16 cellular contexts compared by ENCODE assay signal in the genomic region with DNA sequence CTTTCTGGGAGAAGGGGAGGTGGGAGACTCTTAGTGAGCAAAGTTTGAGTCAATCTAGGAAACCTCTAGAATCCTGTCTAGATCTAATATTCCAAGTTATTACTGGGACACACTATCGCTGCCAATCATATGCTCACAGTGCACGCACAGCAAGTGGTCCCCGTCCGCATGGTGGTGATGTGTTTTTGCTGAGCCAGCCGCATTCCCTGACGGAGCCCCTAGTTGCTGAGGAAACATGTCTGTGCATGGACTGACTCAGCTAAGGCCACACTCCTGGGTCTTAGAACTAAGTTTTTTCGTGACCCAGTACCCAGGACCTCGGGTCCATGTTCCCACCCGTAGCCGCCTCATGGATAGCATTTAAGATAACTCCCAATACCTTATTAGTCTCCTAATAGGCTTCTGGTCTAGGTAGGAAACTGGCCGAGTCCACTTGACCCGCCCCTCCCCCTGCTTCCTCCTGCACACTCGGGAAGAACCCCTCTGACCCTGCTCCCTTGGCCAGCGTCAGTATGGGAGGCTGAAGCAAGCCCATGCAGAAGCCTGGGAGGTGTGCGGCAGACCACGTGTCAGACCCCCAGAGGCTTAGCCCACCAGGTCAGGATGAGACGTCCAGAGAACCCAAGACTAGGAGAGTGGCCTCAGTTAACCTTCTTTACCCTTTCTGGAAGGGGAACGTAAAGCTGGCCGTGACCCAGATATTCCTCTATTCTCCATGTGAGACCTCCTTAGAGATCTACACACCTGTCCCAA.
DNase-seq lines count a peak whose midpoint lies in the region; ATAC-seq and TF ChIP-seq lines count a peak whose summit lies in the region.
"Had no signal": no experiment of that assay in that cellular context is flagged by ENCODE, and none has a peak within 500 bp of the region (broad histone marks: within the 10 kb centered on the region; RNA-seq: fewer than 3 reads in every experiment).

No MANE protein-coding gene starts in this region.

- 93% methylated on average over 12 to 19 of the region's 19 CpGs for WGBS in body of pancreas, 2 donors

- no peak overlapping the region for H2AFZ ChIP-seq in DND-41 (ENCODE audit: low read depth, low read length)

- H3K4me3 ChIP-seq in DND-41 (ENCODE audit: low read depth in 1 of 2, low read length in 2 of 2) (no peak overlapping the region), body of pancreas (no peak overlapping the region)
- H3K4me3 ChIP-seq: BLaER1 treated with 17β-estradiol and CSF1 and Interleukin-3, amounts not matched to agents 10 nM and 100 nM; HAP-1 had no signal

- TF ChIP-seq CTCF in DND-41 (IDR thresholded peaks at IDR 0.05; ENCODE audit: borderline replicate concordance, extremely low read depth, low read length, poor library complexity, severe bottlenecking) (no peak), body of pancreas (IDR thresholded peaks at IDR 0.05) (no peak)

- ATAC-seq in DND-41 (ENCODE audit: insufficient read depth, low read depth), result no peak
- no peak for ATAC-seq in activated T-helper 17 cell treated with anti-CD3 and anti-CD28 coated beads, Interleukin-2, amount 50 U/mL, for 72 hours (replicated peaks)
- peak; percentile 32 for ATAC-seq in esophagus mucosa
- no peak for ATAC-seq in stimulated activated effector memory CD8-positive, alpha-beta T cell treated with anti-CD3 and anti-CD28 coated beads, Interleukin-12 subunit alpha, Interleukin-12 subunit beta, amount 100 ng/mL, for 72 hours
- no peak for ATAC-seq in body of pancreas

- intact Hi-C loops in body of pancreas (cut with DNase I), result no loop called here

- peak overlapping the region; percentile 65 for H3K27ac Mint-ChIP-seq in activated T-helper 17 cell treated with anti-CD3 and anti-CD28 coated beads, Interleukin-2, amount 50 U/mL, for 72 hours
- peak overlapping the region; percentile 32 for H3K27ac Mint-ChIP-seq in stimulated activated effector memory CD8-positive, alpha-beta T cell treated with anti-CD3 and anti-CD28 coated beads, Interleukin-12 subunit alpha, Interleukin-12 subunit beta, amount 100 ng/mL, for 72 hours
- H3K27ac Mint-ChIP-seq: B cell; CD8-positive, alpha-beta memory T cell had no signal

- H3K27ac ChIP-seq in DND-41 (ENCODE audit: low read length) (peak overlapping the region; percentile 9; the same call in 1 of the 2 replicates), body of pancreas (no peak overlapping the region)
- H3K27ac ChIP-seq: HL-60 had no signal

- H4K20me1 ChIP-seq in DND-41 (ENCODE audit: insufficient read depth, low read length), result no peaks in the 10 kb centered on the region
- H4K20me1 ChIP-seq: BLaER1 treated with 17β-estradiol and CSF1 and Interleukin-3, amounts not matched to agents 10 nM and 100 nM had no signal

- H3K36me3 Mint-ChIP-seq in activated T-helper 17 cell treated with anti-CD3 and anti-CD28 coated beads, Interleukin-2, amount 50 U/mL, for 72 hours (ENCODE audit: low read depth), result peaks cover 91% of the 10 kb centered on the region
- H3K36me3 Mint-ChIP-seq in stimulated activated effector memory CD8-positive, alpha-beta T cell treated with anti-CD3 and anti-CD28 coated beads, Interleukin-12 subunit alpha, Interleukin-12 subunit beta, amount 100 ng/mL, for 72 hours, result peaks cover 84% of the 10 kb centered on the region

- peaks cover 26% of the 10 kb centered on the region for H3K79me2 ChIP-seq in DND-41 (ENCODE audit: insufficient read depth, low read length)

- peaks cover 13% of the 10 kb centered on the region for H3K4me1 Mint-ChIP-seq in activated T-helper 17 cell treated with anti-CD3 and anti-CD28 coated beads, Interleukin-2, amount 50 U/mL, for 72 hours
- H3K4me1 Mint-ChIP-seq in stimulated activated effector memory CD8-positive, alpha-beta T cell treated with anti-CD3 and anti-CD28 coated beads, Interleukin-12 subunit alpha, Interleukin-12 subunit beta, amount 100 ng/mL, for 72 hours, result peaks cover 12% of the 10 kb centered on the region

- peaks cover 21% of the 10 kb centered on the region for H3K4me1 ChIP-seq in DND-41 (ENCODE audit: insufficient read depth, low read length)
- no peaks in the 10 kb centered on the region for H3K4me1 ChIP-seq in body of pancreas
- H3K4me1 ChIP-seq: HAP-1 had no signal

- no peak for TF ChIP-seq POLR2A in body of pancreas (IDR thresholded peaks at IDR 0.05)

- DNase-seq in DND-41, result no peak
- DNase-seq in stimulated activated effector memory CD8-positive, alpha-beta T cell treated with anti-CD3 and anti-CD28 coated beads, Interleukin-12 subunit alpha, Interleukin-12 subunit beta, amount 100 ng/mL, for 72 hours (ENCODE audit: low spot score in 2 of 2), result no peak
- DNase-seq in NCI-H2107 (lab: John Stamatoyannopoulos, UW), result no peak
- DNase-seq in germinal center (ENCODE audit: low spot score), result no peak
- DNase-seq in body of pancreas, result no peak
- DNase-seq: CD4-positive, CD25-positive, alpha-beta regulatory T cell; CD8-positive, alpha-beta memory T cell; COR-L47; DMS 273 treated with DMSO at 0.1 percent for 48 hours; DMS53 had no signal

- H3K4me3 Mint-ChIP-seq in activated T-helper 17 cell treated with anti-CD3 and anti-CD28 coated beads, Interleukin-2, amount 50 U/mL, for 72 hours, result no peak overlapping the region
- H3K4me3 Mint-ChIP-seq in stimulated activated effector memory CD8-positive, alpha-beta T cell treated with anti-CD3 and anti-CD28 coated beads, Interleukin-12 subunit alpha, Interleukin-12 subunit beta, amount 100 ng/mL, for 72 hours, result no peak overlapping the region
- H3K4me3 Mint-ChIP-seq: B cell; CD4-positive, CD25-positive, alpha-beta regulatory T cell; CD8-positive, alpha-beta memory T cell had no signal

- H3K9me3 ChIP-seq in DND-41 (ENCODE audit: insufficient read depth, low read length, severe bottlenecking), result no peaks in the 10 kb centered on the region
- H3K9me3 ChIP-seq in body of pancreas, result no peaks in the 10 kb centered on the region
- H3K9me3 ChIP-seq: HAP-1 had no signal

- no peak overlapping the region for H3K9ac ChIP-seq in DND-41 (ENCODE audit: low read depth, low read length)
- H3K9ac ChIP-seq: BLaER1 treated with 17β-estradiol and CSF1 and Interleukin-3, amounts not matched to agents 10 nM and 100 nM had no signal

- no peaks in the 10 kb centered on the region for H3K27me3 ChIP-seq in DND-41 (ENCODE audit: insufficient read depth, low read length, poor library complexity)
- no peaks in the 10 kb centered on the region for H3K27me3 ChIP-seq in body of pancreas
- H3K27me3 ChIP-seq: BLaER1 treated with 17β-estradiol and CSF1 and Interleukin-3, amounts not matched to agents 10 nM and 100 nM had no signal

- H3K4me2 ChIP-seq in DND-41 (ENCODE audit: insufficient read depth, low read length), result no peak overlapping the region

- H3K9me3 Mint-ChIP-seq in activated T-helper 17 cell treated with anti-CD3 and anti-CD28 coated beads, Interleukin-2, amount 50 U/mL, for 72 hours, result no peaks in the 10 kb centered on the region
- no peaks in the 10 kb centered on the region for H3K9me3 Mint-ChIP-seq in stimulated activated effector memory CD8-positive, alpha-beta T cell treated with anti-CD3 and anti-CD28 coated beads, Interleukin-12 subunit alpha, Interleukin-12 subunit beta, amount 100 ng/mL, for 72 hours
- H3K9me3 Mint-ChIP-seq: CD4-positive, CD25-positive, alpha-beta regulatory T cell; CD8-positive, alpha-beta memory T cell had no signal

- peaks cover 89% of the 10 kb centered on the region for H3K36me3 ChIP-seq in DND-41 (ENCODE audit: insufficient read depth, low read length)
- peaks cover 0 to 8% of the 10 kb centered on the region in 2 donors for H3K36me3 ChIP-seq in body of pancreas (replicated peaks in 1 of 2; ENCODE audit: insufficient read depth in 1 of 2, low read depth in 2 of 2)
- H3K36me3 ChIP-seq: HAP-1 had no signal

- no peaks in the 10 kb centered on the region for H3K27me3 Mint-ChIP-seq in activated T-helper 17 cell treated with anti-CD3 and anti-CD28 coated beads, Interleukin-2, amount 50 U/mL, for 72 hours
- H3K27me3 Mint-ChIP-seq: B cell; CD4-positive, CD25-positive, alpha-beta regulatory T cell; CD8-positive, alpha-beta memory T cell had no signal
